18 cellular contexts compared by ENCODE assay signal in genomic region chr4:141388483-141388882, GRCh38.
DNase-seq lines count a peak whose midpoint lies in the region; TF ChIP-seq lines count a peak whose summit lies in the region.
"Had no signal": no experiment of that assay in that cellular context is flagged by ENCODE, and none has a peak within 500 bp of the region (broad histone marks: within the 10 kb centered on the region; RNA-seq: fewer than 3 reads in every experiment).

No MANE protein-coding gene starts in this region.

- no peaks in the 10 kb centered on the region for H3K9me3 Mint-ChIP-seq in endothelial cell (ENCODE audit: unreplicated experiment)
- H3K9me3 Mint-ChIP-seq: H9 had no signal

- no peaks in the 10 kb centered on the region for H3K36me3 ChIP-seq in Peyer's patch
- H3K36me3 ChIP-seq: neutrophil had no signal

- TF ChIP-seq CTCF in Peyer's patch (IDR thresholded peaks at IDR 0.05) = no peak
- TF ChIP-seq CTCF in endothelial cell (IDR thresholded peaks at IDR 0.05; ENCODE audit: unreplicated experiment) = no peak

- TF ChIP-seq POLR2A in Peyer's patch (IDR thresholded peaks at IDR 0.05) = no peak

- H3K4me3 Mint-ChIP-seq in endothelial cell (ENCODE audit: unreplicated experiment) = no peak overlapping the region
- H3K4me3 Mint-ChIP-seq: H9; stimulated activated memory B cell treated with anti-CD40 and anti-IgM and Interleukin-4, amounts not matched to agents 10 μg/mL and 1 μg/mL and 100 μg/mL, for 72 hours had no signal

- no peak overlapping the region for H3K4me3 ChIP-seq in Peyer's patch
- H3K4me3 ChIP-seq: skin epidermis had no signal

- H3K4me1 Mint-ChIP-seq in endothelial cell (ENCODE audit: unreplicated experiment) = no peaks in the 10 kb centered on the region
- H3K4me1 Mint-ChIP-seq: H9 had no signal

- no peaks in the 10 kb centered on the region for H3K4me1 ChIP-seq in Peyer's patch

- no peaks in the 10 kb centered on the region for H3K36me3 Mint-ChIP-seq in endothelial cell (ENCODE audit: low read depth, unreplicated experiment)
- H3K36me3 Mint-ChIP-seq: activated naive CD4-positive, alpha-beta T cell treated with anti-CD3 and anti-CD28 coated beads, Interleukin-2, amount 50 U/mL, for 72 hours; stimulated activated memory B cell treated with anti-CD40 and anti-IgM and Interleukin-4, amounts not matched to agents 10 μg/mL and 1 μg/mL and 100 μg/mL, for 72 hours had no signal

- H3K9me3 ChIP-seq in Peyer's patch = no peaks in the 10 kb centered on the region
- H3K9me3 ChIP-seq: neutrophil had no signal

- no peaks in the 10 kb centered on the region for H3K27me3 ChIP-seq in Peyer's patch
- H3K27me3 ChIP-seq: neutrophil had no signal

- no peak overlapping the region for H3K27ac Mint-ChIP-seq in endothelial cell (ENCODE audit: unreplicated experiment)
- H3K27ac Mint-ChIP-seq: activated naive CD4-positive, alpha-beta T cell treated with anti-CD3 and anti-CD28 coated beads, Interleukin-2, amount 50 U/mL, for 72 hours; H9; stimulated activated memory B cell treated with anti-CD40 and anti-IgM and Interleukin-4, amounts not matched to agents 10 μg/mL and 1 μg/mL and 100 μg/mL, for 72 hours had no signal

- no peak overlapping the region for H3K27ac ChIP-seq in Peyer's patch
- H3K27ac ChIP-seq: C4-2B, neutrophil had no signal

- DNase-seq in ELR (ENCODE audit: low read depth) (peak; percentile 36), amniotic epithelial cell (ENCODE audit: low read depth) (peak; percentile 75), fibroblast of peridontal ligament (ENCODE audit: extremely low read depth) (peak; percentile 44), renal cortical epithelial cell (ENCODE audit: low read depth) (peak; percentile 82), Peyer's patch (no peak), endothelial cell (ENCODE audit: low spot score) (no peak), NK-92 (lab: John Stamatoyannopoulos, UW; ENCODE audit: unreplicated experiment) (no peak)
- DNase-seq in activated naive CD4-positive, alpha-beta T cell (lab: John Stamatoyannopoulos, UW) = no peak
- DNase-seq: activated CD4-positive, alpha-beta T cell treated with anti-CD3 and anti-CD28 coated beads for 48 hours; H9; NCI-H1092; NK-92 treated with Interleukin-12 subunit alpha and Interleukin-12 subunit beta, amount 100 ng/mL, for 24 hours; SHP77 had no signal

- H3K27me3 Mint-ChIP-seq in endothelial cell (ENCODE audit: unreplicated experiment) = no peaks in the 10 kb centered on the region
- H3K27me3 Mint-ChIP-seq: stimulated activated memory B cell treated with anti-CD40 and anti-IgM and Interleukin-4, amounts not matched to agents 10 μg/mL and 1 μg/mL and 100 μg/mL, for 72 hours had no signal

Comparison
In these comparisons a context has a peak if more than half of its experiments do, and no peak if none do; other contexts are left out.
1. DNase-seq: peak in ELR (single experiment), amniotic epithelial cell (single experiment), fibroblast of peridontal ligament (single experiment) and renal cortical epithelial cell (single experiment); none in activated naive CD4-positive, alpha-beta T cell (0 of 4), Peyer's patch (0 of 3), endothelial cell (single experiment) and NK-92 (single experiment).